14 cellular contexts compared by ENCODE assay signal in genomic region chr2:215060851-215061541, GRCh38.
A peak's percentile ranks its signal among the peaks of the same experiment; 100 is the strongest.
DNase-seq lines count a peak whose midpoint lies in the region; ATAC-seq and TF ChIP-seq lines count a peak whose summit lies in the region.
"Had no signal": no experiment of that assay in that cellular context is flagged by ENCODE, and none has a peak within 500 bp of the region (broad histone marks: within the 10 kb centered on the region; RNA-seq: fewer than 3 reads in every experiment).

No MANE protein-coding gene starts in this region.

- H3K27ac ChIP-seq in A673 (ENCODE audit: low read depth, low read length, poor library complexity, severe bottlenecking) = no peak overlapping the region
- H3K27ac ChIP-seq: psoas muscle had no signal

- H3K4me1 Mint-ChIP-seq in activated naive CD8-positive, alpha-beta T cell treated with anti-CD3 and anti-CD28 coated beads for 36 hours = no peaks in the 10 kb centered on the region
- H3K4me1 Mint-ChIP-seq: naive thymus-derived CD8-positive, alpha-beta T cell had no signal

- CTCF ChIA-PET in A673 (lab: Charles Lee) = no interaction called here

- ATAC-seq in SK-N-SH treated with all-trans-retinoic acid at 6 μM for 48 hours = no peak; the same call in 2 of the 3 replicates
- ATAC-seq: activated CD8-positive, alpha-beta T cell treated with anti-CD3 and anti-CD28 coated beads, Interleukin-2, amount 10 ng/mL, durations not matched to agents 7 days and 5 days; naive thymus-derived CD8-positive, alpha-beta T cell; psoas muscle had no signal

- no TSS peak for BruUV-seq in A673 (replicated peaks; lab: Mats Ljungman, UMichigan)

- H3K4me1 ChIP-seq in A673 (ENCODE audit: insufficient read depth, low read length, poor library complexity, severe bottlenecking) = no peaks in the 10 kb centered on the region
- H3K4me1 ChIP-seq: psoas muscle had no signal

- TF ChIP-seq CTCF in A673 (conservative IDR thresholded peaks at IDR 0.05; ENCODE audit: low read depth, low read length) = no peak
- TF ChIP-seq CTCF in GM10266 (IDR thresholded peaks at IDR 0.05; ENCODE audit: control insufficient read depth, insufficient read depth, low read depth, missing control alignments) = no peak

- intact Hi-C loops in A673 (cut with micrococcal nuclease; ENCODE audit: unreplicated experiment) = no loop called here

- no peaks in the 10 kb centered on the region for H3K36me3 Mint-ChIP-seq in activated naive CD8-positive, alpha-beta T cell treated with anti-CD3 and anti-CD28 coated beads for 36 hours
- H3K36me3 Mint-ChIP-seq: naive thymus-derived CD8-positive, alpha-beta T cell had no signal

- no peaks in the 10 kb centered on the region for H3K36me3 ChIP-seq in A673 (ENCODE audit: insufficient read depth, low read length, poor library complexity, severe bottlenecking)

- POLR2A ChIA-PET in A673 (lab: Charles Lee; ENCODE audit: low non-redundant PET) = no interaction called here

- no peak overlapping the region for H3K27ac Mint-ChIP-seq in activated naive CD8-positive, alpha-beta T cell treated with anti-CD3 and anti-CD28 coated beads for 36 hours
- H3K27ac Mint-ChIP-seq: activated CD8-positive, alpha-beta T cell treated with anti-CD3 and anti-CD28 coated beads, Interleukin-2, amount 10 ng/mL, durations not matched to agents 7 days and 5 days; naive thymus-derived CD8-positive, alpha-beta T cell; stimulated activated naive CD8-positive, alpha-beta T cell treated with anti-CD3 and anti-CD28 coated beads, Interleukin-15, Interleukin-2, amounts not matched to agents 100 ng/mL and 50 ng/mL, for 24 hours had no signal

- H3K9me3 Mint-ChIP-seq in activated naive CD8-positive, alpha-beta T cell treated with anti-CD3 and anti-CD28 coated beads for 36 hours = no peaks in the 10 kb centered on the region
- H3K9me3 Mint-ChIP-seq: naive thymus-derived CD8-positive, alpha-beta T cell; stimulated activated naive CD8-positive, alpha-beta T cell treated with anti-CD3 and anti-CD28 coated beads, Interleukin-15, Interleukin-2, amounts not matched to agents 100 ng/mL and 50 ng/mL, for 24 hours had no signal

- no peaks in the 10 kb centered on the region for H3K27me3 ChIP-seq in A673 (replicated peaks; ENCODE audit: insufficient read depth, low read depth, low read length, poor library complexity)

- no peaks in the 10 kb centered on the region for H3K27me3 Mint-ChIP-seq in activated naive CD8-positive, alpha-beta T cell treated with anti-CD3 and anti-CD28 coated beads for 36 hours
- H3K27me3 Mint-ChIP-seq: stimulated activated naive CD8-positive, alpha-beta T cell treated with anti-CD3 and anti-CD28 coated beads, Interleukin-15, Interleukin-2, amounts not matched to agents 100 ng/mL and 50 ng/mL, for 24 hours had no signal

- DNase-seq in A673 (ENCODE audit: low spot score) (peak; percentile 48), M059J (ENCODE audit: low read depth) (peak; percentile 2), NCI-H2227 treated with DMSO at 0.1 percent for 48 hours (lab: John Stamatoyannopoulos, UW) (peak; percentile 98), A172 (ENCODE audit: low spot score) (no peak), GM19240 (ENCODE audit: insufficient read length, low spot score) (no peak), GM10266 (ENCODE audit: extremely low spot score) (no peak)
- DNase-seq in activated naive CD8-positive, alpha-beta T cell treated with anti-CD3 and anti-CD28 coated beads for 36 hours = no peak
- DNase-seq: activated CD8-positive, alpha-beta T cell treated with anti-CD3 and anti-CD28 coated beads, Interleukin-2, amount 10 ng/mL, durations not matched to agents 7 days and 5 days; Calu3; central memory CD4-positive, alpha-beta T cell; naive thymus-derived CD8-positive, alpha-beta T cell; psoas muscle had no signal

- H3K4me3 ChIP-seq in A673 (ENCODE audit: low read depth, low read length, poor library complexity, severe bottlenecking) = no peak overlapping the region
- H3K4me3 ChIP-seq: psoas muscle had no signal

- no peak overlapping the region for H3K4me3 Mint-ChIP-seq in activated naive CD8-positive, alpha-beta T cell treated with anti-CD3 and anti-CD28 coated beads for 36 hours
- H3K4me3 Mint-ChIP-seq: activated CD8-positive, alpha-beta T cell treated with anti-CD3 and anti-CD28 coated beads, Interleukin-2, amount 10 ng/mL, durations not matched to agents 7 days and 5 days; naive thymus-derived CD8-positive, alpha-beta T cell; stimulated activated naive CD8-positive, alpha-beta T cell treated with anti-CD3 and anti-CD28 coated beads, Interleukin-15, Interleukin-2, amounts not matched to agents 100 ng/mL and 50 ng/mL, for 24 hours had no signal

- no peaks in the 10 kb centered on the region for H3K9me3 ChIP-seq in A673 (ENCODE audit: low read depth, low read length, poor library complexity, severe bottlenecking)
- H3K9me3 ChIP-seq: psoas muscle had no signal

TF ChIP-seq in SK-N-SH treated with all-trans-retinoic acid at 6 μM for 48 hours, 23 proteins besides CTCF, POLR2A, EP300 and RAD21 (continues in another document):
- TF ChIP-seq CREB5 (CRISPR knock-in tag; IDR thresholded peaks at IDR 0.05; ENCODE audit: low read depth) (peak; percentile 8; the same call in 1 of the 2 replicates), TCF4 (CRISPR knock-in tag; IDR thresholded peaks at IDR 0.05; ENCODE audit: borderline replicate concordance) (0 out of 2 replicates have a peak, but pooled peaks have one; percentile 24), PATZ1 (CRISPR knock-in tag; IDR thresholded peaks at IDR 0.05; ENCODE audit: borderline replicate concordance) (no peak), CSDC2 (CRISPR knock-in tag; IDR thresholded peaks at IDR 0.05) (no peak), ZNF70 (CRISPR knock-in tag; IDR thresholded peaks at IDR 0.05) (no peak), ZFP30 (CRISPR knock-in tag; IDR thresholded peaks at IDR 0.05) (no peak), TSHZ2 (CRISPR knock-in tag; IDR thresholded peaks at IDR 0.05) (0 out of 2 replicates have a peak, but pooled peaks have one; percentile 36), ZFP3 (CRISPR knock-in tag; IDR thresholded peaks at IDR 0.05) (0 out of 2 replicates have a peak, but pooled peaks have one; percentile 14), TOX (CRISPR knock-in tag; IDR thresholded peaks at IDR 0.05; ENCODE audit: borderline replicate concordance) (no peak), SNAI2 (CRISPR knock-in tag; IDR thresholded peaks at IDR 0.05) (no peak)

Comparison
In these comparisons a context has a peak if more than half of its experiments do, and no peak if none do; other contexts are left out.
1. DNase-seq: peak in A673 (single experiment), M059J (single experiment) and NCI-H2227 treated with DMSO at 0.1 percent for 48 hours (single experiment); none in A172 (single experiment), GM19240 (single experiment), GM10266 (single experiment) and activated naive CD8-positive, alpha-beta T cell treated with anti-CD3 and anti-CD28 coated beads for 36 hours (single experiment).